ENCODE assay signal across 8 cellular contexts in the genomic region with DNA sequence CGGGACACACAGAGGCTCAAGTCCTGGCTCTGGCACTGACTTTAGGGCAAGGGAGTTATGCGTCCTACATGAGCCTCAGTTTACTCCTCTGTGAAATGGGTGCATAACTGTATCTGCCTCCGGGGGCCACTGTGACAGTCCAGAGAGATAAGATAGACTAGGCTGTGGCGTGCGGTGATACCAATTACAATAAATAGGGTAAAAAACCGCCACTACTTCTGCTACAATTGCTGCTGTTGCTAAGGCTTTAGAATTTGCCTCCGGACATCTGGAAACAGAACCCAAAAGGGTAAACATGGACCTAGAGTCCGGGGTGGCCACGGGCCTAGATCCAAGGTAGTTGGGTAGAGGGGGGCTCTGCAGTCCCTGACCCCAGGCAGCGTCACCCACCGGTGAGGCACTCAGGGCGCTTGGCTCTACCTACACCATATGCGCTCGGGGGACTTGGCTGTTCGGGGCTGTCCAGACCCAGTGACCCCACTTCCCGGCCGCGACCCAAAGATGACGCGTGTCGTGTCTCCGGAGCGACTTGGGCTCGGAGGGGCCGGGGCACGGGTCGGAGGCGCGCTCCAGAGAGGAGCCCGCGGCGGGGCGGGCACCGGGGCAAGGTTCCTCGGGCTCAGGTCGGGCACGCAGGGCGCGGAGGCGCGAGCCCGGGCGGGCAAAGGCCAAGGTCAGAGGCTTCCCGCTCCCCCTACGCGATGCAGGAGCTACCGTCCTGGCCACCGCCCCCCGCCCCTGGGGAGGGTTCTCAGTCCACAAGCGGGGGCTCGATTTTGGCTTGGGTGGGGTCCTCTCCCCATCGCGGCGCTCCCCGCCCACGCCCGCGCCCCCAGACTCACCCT. TPM values are rescaled to one million over a fixed set of nuclear protein-coding genes. Genes with fewer than 3 reads are reported as not detected.
DNase-seq lines count a peak whose midpoint lies in the region; ATAC-seq and TF ChIP-seq lines count a peak whose summit lies in the region.

No MANE protein-coding gene starts in this region.

- intact Hi-C loops in activated CD4-positive, alpha-beta T cell treated with anti-CD3 and anti-CD28 coated beads, Interleukin-2, amount 10 ng/mL, durations not matched to agents 24 days and 14 days (cut with micrococcal nuclease), result no loop called here

- H3K9me3 Mint-ChIP-seq in activated CD4-positive, alpha-beta T cell treated with anti-CD3 and anti-CD28 coated beads, Interleukin-2, amount 10 ng/mL, durations not matched to agents 24 days and 14 days, result no peaks in the 10 kb centered on the region
- H3K9me3 Mint-ChIP-seq in nephron, result no peaks in the 10 kb centered on the region

- no peak for TF ChIP-seq CTCF in nephron (IDR thresholded peaks at IDR 0.05; ENCODE audit: unreplicated experiment in 3 of 3)

- peaks cover 6% of the 10 kb centered on the region for H3K4me1 Mint-ChIP-seq in activated CD4-positive, alpha-beta T cell treated with anti-CD3 and anti-CD28 coated beads, Interleukin-2, amount 10 ng/mL, durations not matched to agents 24 days and 14 days
- H3K4me1 Mint-ChIP-seq in nephron, result peaks cover 21% of the 10 kb centered on the region

- peak; percentile 56 for DNase-seq in activated CD4-positive, alpha-beta T cell treated with anti-CD3 and anti-CD28 coated beads, Interleukin-2, amount 10 ng/mL, durations not matched to agents 24 days and 14 days
- no peak for DNase-seq in activated CD4-positive, alpha-beta T cell treated with anti-CD3 and anti-CD28 coated beads, Interleukin-2, amount 50 U/mL, for 4 hours
- peak; percentile 61 for DNase-seq in RPMI8226
- DNase-seq in GM19240 (ENCODE audit: insufficient read length, low spot score), result no peak
- no peak for DNase-seq in NCI-H748 (lab: John Stamatoyannopoulos, UW; ENCODE audit: unreplicated experiment)

- ATAC-seq in esophagus mucosa, result peak; percentile 16
- no peak for ATAC-seq in HG03342 (IDR thresholded peaks at IDR 0.05; ENCODE audit: unreplicated experiment)

- peak overlapping the region; percentile 29 for H3K4me3 Mint-ChIP-seq in activated CD4-positive, alpha-beta T cell treated with anti-CD3 and anti-CD28 coated beads, Interleukin-2, amount 10 ng/mL, durations not matched to agents 24 days and 14 days
- H3K4me3 Mint-ChIP-seq in nephron, result peak overlapping the region; percentile 83 to 91 (median 90)

- peaks cover 39% of the 10 kb centered on the region for H3K27me3 Mint-ChIP-seq in activated CD4-positive, alpha-beta T cell treated with anti-CD3 and anti-CD28 coated beads, Interleukin-2, amount 10 ng/mL, durations not matched to agents 24 days and 14 days
- peaks cover 27% of the 10 kb centered on the region for H3K27me3 Mint-ChIP-seq in nephron (ENCODE audit: low read depth)

- peaks cover 2% of the 10 kb centered on the region for H3K36me3 Mint-ChIP-seq in activated CD4-positive, alpha-beta T cell treated with anti-CD3 and anti-CD28 coated beads, Interleukin-2, amount 10 ng/mL, durations not matched to agents 24 days and 14 days (ENCODE audit: low read depth)
- H3K36me3 Mint-ChIP-seq in nephron (ENCODE audit: low read depth), result no peaks in the 10 kb centered on the region

- H3K27ac Mint-ChIP-seq in activated CD4-positive, alpha-beta T cell treated with anti-CD3 and anti-CD28 coated beads, Interleukin-2, amount 10 ng/mL, durations not matched to agents 24 days and 14 days, result no peak overlapping the region
- H3K27ac Mint-ChIP-seq in nephron, result peak overlapping the region; percentile 26 to 60 (median 29)

RNA-seq across cellular contexts. Expression of a gene that starts 1.0 kb away (rescaled TPM):
- total RNA-seq in activated CD4-positive, alpha-beta T cell treated with anti-CD3 and anti-CD28 coated beads, Interleukin-2, amount 10 ng/mL, durations not matched to agents 24 days and 14 days, result 1.7 and 1.9 TPM in 2 replicates
- 6.9 TPM for total RNA-seq in esophagus mucosa

RNA-seq across cellular contexts. Expression of a gene that starts 55.6 kb away (rescaled TPM):
- 30.6 and 34.8 TPM in 2 replicates for total RNA-seq in activated CD4-positive, alpha-beta T cell treated with anti-CD3 and anti-CD28 coated beads, Interleukin-2, amount 10 ng/mL, durations not matched to agents 24 days and 14 days
- 18.4 TPM for total RNA-seq in esophagus mucosa

Comparison
In these comparisons a context has a peak if more than half of its experiments do, and no peak if none do; other contexts are left out.
1. DNase-seq: peak in activated CD4-positive, alpha-beta T cell treated with anti-CD3 and anti-CD28 coated beads, Interleukin-2, amount 10 ng/mL, durations not matched to agents 24 days and 14 days (single experiment) and RPMI8226 (single experiment); none in activated CD4-positive, alpha-beta T cell treated with anti-CD3 and anti-CD28 coated beads, Interleukin-2, amount 50 U/mL, for 4 hours (0 of 2), GM19240 (single experiment) and NCI-H748 (single experiment).